In the genomic region with DNA sequence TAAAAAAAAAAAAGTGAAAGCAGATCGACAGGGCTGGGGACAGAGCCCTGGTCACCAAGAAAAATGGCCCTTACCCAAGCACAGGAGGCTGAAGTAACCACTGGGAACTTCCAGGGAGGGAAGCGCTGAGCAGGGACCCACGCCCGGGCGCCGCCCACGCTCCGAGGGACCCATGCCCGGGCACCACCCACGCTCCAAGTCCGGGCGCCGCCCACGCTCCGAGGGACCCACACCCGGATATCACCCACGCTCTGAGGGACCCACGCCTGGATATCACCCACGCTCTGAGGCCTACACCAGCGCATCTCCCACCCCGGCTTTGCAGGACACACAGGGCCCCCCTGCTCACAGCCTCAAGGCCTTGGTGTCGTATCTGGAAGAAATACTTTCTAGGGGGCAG, we compare ENCODE assay signal across 1 cellular context.
TF ChIP-seq lines count a peak whose summit lies in the region.

No MANE protein-coding gene starts in this region.

TF ChIP-seq in HEK293, 187 proteins besides CTCF, POLR2A, EP300 and RAD21 (continued from another document):
- TF ChIP-seq, protein P1, sequence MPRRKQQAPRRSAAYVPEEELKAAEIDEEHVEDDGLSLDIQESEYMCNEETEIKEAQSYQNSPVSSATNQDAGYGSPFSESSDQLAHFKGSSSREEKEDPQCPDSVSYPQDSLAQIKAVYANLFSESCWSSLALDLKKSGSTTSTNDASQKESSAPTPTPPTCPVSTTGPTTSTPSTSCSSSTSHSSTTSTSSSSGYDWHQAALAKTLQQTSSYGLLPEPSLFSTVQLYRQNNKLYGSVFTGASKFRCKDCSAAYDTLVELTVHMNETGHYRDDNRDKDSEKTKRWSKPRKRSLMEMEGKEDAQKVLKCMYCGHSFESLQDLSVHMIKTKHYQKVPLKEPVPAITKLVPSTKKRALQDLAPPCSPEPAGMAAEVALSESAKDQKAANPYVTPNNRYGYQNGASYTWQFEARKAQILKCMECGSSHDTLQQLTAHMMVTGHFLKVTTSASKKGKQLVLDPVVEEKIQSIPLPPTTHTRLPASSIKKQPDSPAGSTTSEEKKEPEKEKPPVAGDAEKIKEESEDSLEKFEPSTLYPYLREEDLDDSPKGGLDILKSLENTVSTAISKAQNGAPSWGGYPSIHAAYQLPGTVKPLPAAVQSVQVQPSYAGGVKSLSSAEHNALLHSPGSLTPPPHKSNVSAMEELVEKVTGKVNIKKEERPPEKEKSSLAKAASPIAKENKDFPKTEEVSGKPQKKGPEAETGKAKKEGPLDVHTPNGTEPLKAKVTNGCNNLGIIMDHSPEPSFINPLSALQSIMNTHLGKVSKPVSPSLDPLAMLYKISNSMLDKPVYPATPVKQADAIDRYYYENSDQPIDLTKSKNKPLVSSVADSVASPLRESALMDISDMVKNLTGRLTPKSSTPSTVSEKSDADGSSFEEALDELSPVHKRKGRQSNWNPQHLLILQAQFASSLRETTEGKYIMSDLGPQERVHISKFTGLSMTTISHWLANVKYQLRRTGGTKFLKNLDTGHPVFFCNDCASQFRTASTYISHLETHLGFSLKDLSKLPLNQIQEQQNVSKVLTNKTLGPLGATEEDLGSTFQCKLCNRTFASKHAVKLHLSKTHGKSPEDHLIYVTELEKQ (tag by site-specific recombination; IDR thresholded peaks at IDR 0.05; ENCODE audit: borderline replicate concordance) = no peak
- TF ChIP-seq, protein P2, sequence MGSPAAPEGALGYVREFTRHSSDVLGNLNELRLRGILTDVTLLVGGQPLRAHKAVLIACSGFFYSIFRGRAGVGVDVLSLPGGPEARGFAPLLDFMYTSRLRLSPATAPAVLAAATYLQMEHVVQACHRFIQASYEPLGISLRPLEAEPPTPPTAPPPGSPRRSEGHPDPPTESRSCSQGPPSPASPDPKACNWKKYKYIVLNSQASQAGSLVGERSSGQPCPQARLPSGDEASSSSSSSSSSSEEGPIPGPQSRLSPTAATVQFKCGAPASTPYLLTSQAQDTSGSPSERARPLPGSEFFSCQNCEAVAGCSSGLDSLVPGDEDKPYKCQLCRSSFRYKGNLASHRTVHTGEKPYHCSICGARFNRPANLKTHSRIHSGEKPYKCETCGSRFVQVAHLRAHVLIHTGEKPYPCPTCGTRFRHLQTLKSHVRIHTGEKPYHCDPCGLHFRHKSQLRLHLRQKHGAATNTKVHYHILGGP (tag by site-specific recombination; IDR thresholded peaks at IDR 0.05) = no peak
- TF ChIP-seq ZNF791 (tag by site-specific recombination; IDR thresholded peaks at IDR 0.05) = no peak
- no peak for TF ChIP-seq ZSCAN30 (tag by site-specific recombination; IDR thresholded peaks at IDR 0.05)
- no peak for TF ChIP-seq ZNF530 (tag by site-specific recombination; IDR thresholded peaks at IDR 0.05; ENCODE audit: low read depth)
